In genomic region chr1:3241236-3241550, GRCh38 we compare ENCODE assay signal across 1 cellular context.
TF ChIP-seq lines count a peak whose summit lies in the region.

No MANE protein-coding gene starts in this region.

TF ChIP-seq in H1, 55 proteins besides CTCF, POLR2A, EP300 and RAD21 (continued from another document):
- TF ChIP-seq ATF2 (IDR thresholded peaks at IDR 0.05; ENCODE audit: low read length), result no peak
- no peak for TF ChIP-seq POLR2AphosphoS5 (IDR thresholded peaks at IDR 0.05; ENCODE audit: low read depth, low read length)
- TF ChIP-seq CHD1 (IDR thresholded peaks at IDR 0.05; ENCODE audit: low read depth, low read length), result no peak
- TF ChIP-seq USF2 (IDR thresholded peaks at IDR 0.05; ENCODE audit: low read length), result no peak
